In genomic region chr3:9715127-9715526, GRCh38 we compare ENCODE assay signal across 13 cellular contexts. TPM values are rescaled to one million over a fixed set of nuclear protein-coding genes. Genes with fewer than 3 reads are reported as not detected.
DNase-seq lines count a peak whose midpoint lies in the region; ATAC-seq and TF ChIP-seq lines count a peak whose summit lies in the region.
"Had no signal": no experiment of that assay in that cellular context is flagged by ENCODE, and none has a peak within 500 bp of the region (broad histone marks: within the 10 kb centered on the region; RNA-seq: fewer than 3 reads in every experiment).

No MANE protein-coding gene starts in this region.

- no peaks in the 10 kb centered on the region for H3K36me3 Mint-ChIP-seq in endodermal cell (ENCODE audit: low read depth)
- H3K36me3 Mint-ChIP-seq in activated naive CD8-positive, alpha-beta T cell treated with anti-CD3 and anti-CD28 coated beads, Interleukin-2, amount 50 U/mL, for 24 hours (ENCODE audit: low read depth), result no peaks in the 10 kb centered on the region

- TF ChIP-seq POLR2A in stomach (IDR thresholded peaks at IDR 0.05), result no peak

- H3K27me3 ChIP-seq in endodermal cell (ENCODE audit: control insufficient read depth, insufficient read depth, low read length, poor library complexity, severe bottlenecking) (peaks cover 18% of the 10 kb centered on the region), stomach (no peaks in the 10 kb centered on the region)
- H3K27me3 ChIP-seq: heart left ventricle had no signal

- no peak overlapping the region for H3K4me3 ChIP-seq in endodermal cell (ENCODE audit: low read length)
- no peak overlapping the region for H3K4me3 ChIP-seq in stomach
- H3K4me3 ChIP-seq: heart left ventricle, lower lobe of right lung had no signal

- intact Hi-C loops in stomach (cut with DNase I; ENCODE audit: low total_unique reads), result no loop called here

- H3K27me3 Mint-ChIP-seq in endodermal cell (ENCODE audit: insufficient read depth), result peaks cover 19% of the 10 kb centered on the region
- peaks cover 2% of the 10 kb centered on the region for H3K27me3 Mint-ChIP-seq in activated naive CD8-positive, alpha-beta T cell treated with anti-CD3 and anti-CD28 coated beads, Interleukin-2, amount 50 U/mL, for 24 hours

- WGBS in endodermal cell (ENCODE audit: insufficient coverage in 1 of 2, insufficient read length in 1 of 2), 2 experiments, result 29 to 48% methylated on average over 2 to 5 of the region's 5 CpGs
- WGBS in stomach, 5 donors, result 13 to 34% (median 20%) methylated on average over 5 of the region's 5 CpGs

- H3K9ac ChIP-seq in endodermal cell (ENCODE audit: extremely low read depth, low read length, poor library complexity, severe bottlenecking), result no peak overlapping the region

- TF ChIP-seq EP300 in stomach (IDR thresholded peaks at IDR 0.05), result no peak

- no peak overlapping the region for H3K27ac Mint-ChIP-seq in endodermal cell
- no peak overlapping the region for H3K27ac Mint-ChIP-seq in activated naive CD8-positive, alpha-beta T cell treated with anti-CD3 and anti-CD28 coated beads, Interleukin-2, amount 50 U/mL, for 24 hours

- no peak overlapping the region for H3K4me3 Mint-ChIP-seq in endodermal cell
- no peak overlapping the region for H3K4me3 Mint-ChIP-seq in activated naive CD8-positive, alpha-beta T cell treated with anti-CD3 and anti-CD28 coated beads, Interleukin-2, amount 50 U/mL, for 24 hours

- H3K36me3 ChIP-seq in endodermal cell (ENCODE audit: control insufficient read depth, insufficient read depth, low read length) (no peaks in the 10 kb centered on the region), stomach (no peaks in the 10 kb centered on the region)
- H3K36me3 ChIP-seq: heart left ventricle, lower lobe of right lung had no signal

- no peaks in the 10 kb centered on the region for H3K9me3 Mint-ChIP-seq in endodermal cell
- no peaks in the 10 kb centered on the region for H3K9me3 Mint-ChIP-seq in activated naive CD8-positive, alpha-beta T cell treated with anti-CD3 and anti-CD28 coated beads, Interleukin-2, amount 50 U/mL, for 24 hours

- H3K27ac ChIP-seq in endodermal cell (ENCODE audit: low read depth, low read length) (no peak overlapping the region), stomach (peak overlapping the region in 3 of 5 donors; percentile 38 to 64 (median 58))
- H3K27ac ChIP-seq: lower lobe of right lung had no signal

- H3K4me1 Mint-ChIP-seq in endodermal cell, result no peaks in the 10 kb centered on the region
- H3K4me1 Mint-ChIP-seq in activated naive CD8-positive, alpha-beta T cell treated with anti-CD3 and anti-CD28 coated beads, Interleukin-2, amount 50 U/mL, for 24 hours, result no peaks in the 10 kb centered on the region

- H3K4me1 ChIP-seq in endodermal cell (ENCODE audit: control insufficient read depth, insufficient read depth, low read length) (no peaks in the 10 kb centered on the region), stomach (peaks cover 0 to 20% (median 3%) of the 10 kb centered on the region in 4 donors)

- DNase-seq in SHP77 (lab: John Stamatoyannopoulos, UW) (peak; percentile 5 to 8), SHP77 treated with DMSO at 0.1 percent for 48 hours (lab: John Stamatoyannopoulos, UW) (no peak), NOMO-1 (lab: John Stamatoyannopoulos, UW; ENCODE audit: unreplicated experiment in 2 of 2) (peak; percentile 19), endodermal cell (peak; percentile 88), stomach (no peak), DMS79 treated with DMSO at 0.1 percent for 48 hours (lab: John Stamatoyannopoulos, UW) (no peak), GM19240 (ENCODE audit: insufficient read length, low spot score) (no peak)
- DNase-seq in activated naive CD8-positive, alpha-beta T cell treated with anti-CD3 and anti-CD28 coated beads, Interleukin-2, amount 50 U/mL, for 24 hours, result no peak
- DNase-seq: effector CD8-positive, alpha-beta T cell; NCI-H1092 treated with DMSO at 0.1 percent for 48 hours had no signal

- no peak for TF ChIP-seq CTCF in endodermal cell (conservative IDR thresholded peaks at IDR 0.05)
- no peak for TF ChIP-seq CTCF in stomach (IDR thresholded peaks at IDR 0.05)

- H3K9me3 ChIP-seq in endodermal cell (ENCODE audit: control insufficient read depth, low read length) (no peaks in the 10 kb centered on the region), stomach (no peaks in the 10 kb centered on the region)
- H3K9me3 ChIP-seq: heart left ventricle, lower lobe of right lung had no signal

- no peak for ATAC-seq in activated naive CD8-positive, alpha-beta T cell treated with anti-CD3 and anti-CD28 coated beads, Interleukin-2, amount 50 U/mL, for 24 hours

RNA-seq across cellular contexts. Expression of gene CPNE9, which starts 11.5 kb away (rescaled TPM):
- total RNA-seq in endodermal cell (under 1 TPM; 0.15 to 0.62 TPM), stomach (not detected)
- polyA plus RNA-seq in endodermal cell (2013, experiment 1 of 2), result 2.7 TPM
- 1.7 TPM for polyA plus RNA-seq in endodermal cell (2013, experiment 2 of 2)
- polyA plus RNA-seq in stomach, result under 1 TPM in 2 of 3 donors, not detected in 1; 0.10 to 0.19 TPM
- total RNA-seq: heart left ventricle had no signal
- polyA plus RNA-seq: BJ had no signal

RNA-seq across cellular contexts. Expression of gene BRPF1, which starts 16.4 kb away (rescaled TPM):
- total RNA-seq in endodermal cell (10 to 100 TPM; 22.7 to 28.5 TPM), stomach (10 to 100 TPM in 4 of 5 donors, 1 to 10 TPM in 1; 7.5 to 53.6 (median 15.1) TPM)
- 18.2 TPM for polyA plus RNA-seq in endodermal cell (2013, experiment 1 of 2)
- polyA plus RNA-seq in endodermal cell (2013, experiment 2 of 2), result 17.0 TPM
- polyA plus RNA-seq in stomach, result 1 to 10 TPM; 4.1 to 5.6 (median 4.6) TPM

RNA-seq across cellular contexts. Expression of gene OGG1, which starts 34.6 kb away (rescaled TPM):
- 10 to 100 TPM; 28.6 to 34.0 TPM for total RNA-seq in endodermal cell
- polyA plus RNA-seq in endodermal cell (2013, experiment 1 of 2), result 26.9 TPM
- 28.9 TPM for polyA plus RNA-seq in endodermal cell (2013, experiment 2 of 2)
- total RNA-seq in stomach, result 10 to 100 TPM in 4 of 5 donors, 1 to 10 TPM in 1; 7.6 to 54.5 (median 22.0) TPM
- 10 to 100 TPM; 12.4 to 20.0 (median 15.1) TPM for polyA plus RNA-seq in stomach

RNA-seq across cellular contexts. Expression of gene CAMK1, which starts 54.6 kb away (rescaled TPM):
- 10 to 100 TPM; 10.1 to 13.3 TPM for total RNA-seq in endodermal cell
- polyA plus RNA-seq in endodermal cell (2013, experiment 1 of 2), result 13.6 TPM
- polyA plus RNA-seq in endodermal cell (2013, experiment 2 of 2), result 14.6 TPM
- 10 to 100 TPM; 14.3 to 61.1 (median 27.4) TPM for total RNA-seq in stomach
- 10 to 100 TPM; 22.9 to 37.2 (median 23.2) TPM for polyA plus RNA-seq in stomach

Comparison
In these comparisons a context has a peak if more than half of its experiments do, and no peak if none do; other contexts are left out.
1. DNase-seq: peak in SHP77 (2 of 2), NOMO-1 (2 of 2) and endodermal cell (single experiment); none in SHP77 treated with DMSO at 0.1 percent for 48 hours (single experiment), stomach (single experiment), activated naive CD8-positive, alpha-beta T cell treated with anti-CD3 and anti-CD28 coated beads, Interleukin-2, amount 50 U/mL, for 24 hours (single experiment), DMS79 treated with DMSO at 0.1 percent for 48 hours (single experiment) and GM19240 (single experiment).